Comparison of ENCODE assay signal across 25 cellular contexts in genomic region chr12:15650399-15651128, GRCh38.
DNase-seq lines count a peak whose midpoint lies in the region; ATAC-seq and TF ChIP-seq lines count a peak whose summit lies in the region.
"Had no signal": no experiment of that assay in that cellular context is flagged by ENCODE, and none has a peak within 500 bp of the region (broad histone marks: within the 10 kb centered on the region; RNA-seq: fewer than 3 reads in every experiment).

No MANE protein-coding gene starts in this region.

- no TSS peak for BruUV-seq in A673 (replicated peaks; lab: Mats Ljungman, UMichigan)

- H3K27ac Mint-ChIP-seq in HFFc6 (peak overlapping the region; percentile 44), nephron progenitor cell (peak overlapping the region; percentile 77)
- H3K27ac Mint-ChIP-seq: progenitor cell of endocrine pancreas had no signal

- CTCF ChIA-PET in A673 (lab: Charles Lee) = no interaction called here

- intact Hi-C loops in A673 (cut with micrococcal nuclease; ENCODE audit: unreplicated experiment) = no loop called here

- H3K27me3 ChIP-seq in A673 (replicated peaks; ENCODE audit: insufficient read depth, low read depth, low read length, poor library complexity) = no peaks in the 10 kb centered on the region
- no peaks in the 10 kb centered on the region for H3K27me3 ChIP-seq in foreskin keratinocyte
- H3K27me3 ChIP-seq: heart right ventricle had no signal

- H3K9me3 Mint-ChIP-seq in HFFc6 (no peaks in the 10 kb centered on the region), nephron progenitor cell (no peaks in the 10 kb centered on the region)
- H3K9me3 Mint-ChIP-seq: central memory CD8-positive, alpha-beta T cell had no signal

- H3K27ac ChIP-seq in A673 (ENCODE audit: low read depth, low read length, poor library complexity, severe bottlenecking) (no peak overlapping the region), foreskin keratinocyte (no peak overlapping the region)
- H3K27ac ChIP-seq: A549, KMS-11, lower lobe of right lung had no signal

- H3K36me3 Mint-ChIP-seq in HFFc6 (ENCODE audit: low read depth) (peaks cover 50% of the 10 kb centered on the region), nephron progenitor cell (ENCODE audit: low read depth) (peaks cover 22% of the 10 kb centered on the region)

- DNase-seq in A673 (ENCODE audit: low spot score) = peak; percentile 30
- no peak for DNase-seq in HFFc6
- peak; percentile 90 for DNase-seq in choroid plexus epithelial cell (ENCODE audit: low read depth)
- DNase-seq in nephron progenitor cell = peak; percentile 5
- no peak for DNase-seq in RKO (ENCODE audit: low spot score)
- no peak for DNase-seq in DMS79 (lab: John Stamatoyannopoulos, UW)
- DNase-seq in activated effector memory CD4-positive, alpha-beta T cell treated with Interleukin-2 at 50 U/mL for 16 hours = no peak
- no peak for DNase-seq in foreskin keratinocyte
- DNase-seq: activated gamma-delta T cell; amygdala; C1 segment of cervical spinal cord; DMS153; effector memory CD4-positive, alpha-beta T cell; heart right ventricle; lower lobe of right lung; NCI-H1092; NCI-H2081 treated with DMSO at 0.1 percent for 48 hours; NCI-H524; stimulated activated CD4-positive, alpha-beta T cell treated with anti-CD3 and anti-CD28 coated beads, Interleukin-4, amount 100 ng/mL, for 24 hours had no signal

- H3K4me3 Mint-ChIP-seq in HFFc6 (peak overlapping the region; percentile 44), nephron progenitor cell (peak overlapping the region; percentile 4)
- H3K4me3 Mint-ChIP-seq: central memory CD8-positive, alpha-beta T cell had no signal

- peaks cover 4% of the 10 kb centered on the region for H3K4me1 ChIP-seq in A673 (ENCODE audit: insufficient read depth, low read length, poor library complexity, severe bottlenecking)
- no peaks in the 10 kb centered on the region for H3K4me1 ChIP-seq in foreskin keratinocyte
- H3K4me1 ChIP-seq: heart right ventricle, lower lobe of right lung had no signal

- H3K9me3 ChIP-seq in A673 (ENCODE audit: low read depth, low read length, poor library complexity, severe bottlenecking) = no peaks in the 10 kb centered on the region
- H3K9me3 ChIP-seq: A549, heart right ventricle, lower lobe of right lung had no signal

- H3K36me3 ChIP-seq in A673 (ENCODE audit: insufficient read depth, low read length, poor library complexity, severe bottlenecking) = no peaks in the 10 kb centered on the region

- H3K4me1 Mint-ChIP-seq in HFFc6 (ENCODE audit: low read depth) (peaks cover 61% of the 10 kb centered on the region), nephron progenitor cell (peaks cover 14% of the 10 kb centered on the region)
- H3K4me1 Mint-ChIP-seq: central memory CD8-positive, alpha-beta T cell had no signal

- H3K4me3 ChIP-seq in A673 (ENCODE audit: low read depth, low read length, poor library complexity, severe bottlenecking) (no peak overlapping the region), choroid plexus epithelial cell (ENCODE audit: low read depth, low read length) (no peak overlapping the region)
- H3K4me3 ChIP-seq: A549, heart right ventricle, lower lobe of right lung, skin epidermis had no signal

- POLR2A ChIA-PET in A673 (lab: Charles Lee; ENCODE audit: low non-redundant PET) = no interaction called here

- no peak for TF ChIP-seq CTCF in A673 (conservative IDR thresholded peaks at IDR 0.05; ENCODE audit: low read depth, low read length)
- TF ChIP-seq CTCF in HFFc6 (IDR thresholded peaks at IDR 0.05) = no peak
- TF ChIP-seq CTCF in choroid plexus epithelial cell (conservative IDR thresholded peaks at IDR 0.05; ENCODE audit: low read depth, low read length) = no peak
- no peak for TF ChIP-seq CTCF in nephron progenitor cell (IDR thresholded peaks at IDR 0.05)
- TF ChIP-seq CTCF in foreskin keratinocyte (conservative IDR thresholded peaks at IDR 0.05) = no peak

- H3K27me3 Mint-ChIP-seq in HFFc6 (ENCODE audit: insufficient read depth) (no peaks in the 10 kb centered on the region), nephron progenitor cell (ENCODE audit: low read depth, poor library complexity) (no peaks in the 10 kb centered on the region)
- H3K27me3 Mint-ChIP-seq: central memory CD8-positive, alpha-beta T cell; progenitor cell of endocrine pancreas had no signal

- ATAC-seq in foreskin keratinocyte = no peak
- ATAC-seq: A549, heart right ventricle, lower lobe of right lung, Right ventricle myocardium inferior had no signal

Comparison
In these comparisons a context has a peak if more than half of its experiments do, and no peak if none do; other contexts are left out.
1. DNase-seq: peak in A673 (single experiment), choroid plexus epithelial cell (single experiment) and nephron progenitor cell (single experiment); none in HFFc6 (single experiment), RKO (single experiment), DMS79 (single experiment), activated effector memory CD4-positive, alpha-beta T cell treated with Interleukin-2 at 50 U/mL for 16 hours (single experiment) and foreskin keratinocyte (0 of 2).